Comparison of ENCODE assay signal across 8 cellular contexts in the genomic region with DNA sequence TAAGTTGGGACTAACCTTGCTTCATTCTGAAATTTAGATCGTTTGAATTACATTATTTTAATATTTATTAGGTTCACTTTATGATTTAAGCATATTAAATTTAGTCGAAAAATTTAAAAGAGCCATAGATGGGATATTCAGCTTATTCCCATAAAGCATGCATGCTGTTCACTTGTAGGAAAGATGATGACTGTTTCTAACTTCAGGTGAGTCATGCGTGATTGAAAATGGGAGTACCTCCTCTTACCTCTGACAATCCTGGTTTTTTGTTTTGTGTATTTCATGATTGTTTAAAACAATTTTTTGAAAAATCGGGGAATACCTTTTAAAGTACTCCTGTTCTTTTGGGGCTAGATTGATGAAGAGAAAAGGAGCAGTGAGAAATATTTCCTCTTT. TPM values are rescaled to one million over a fixed set of nuclear protein-coding genes. Genes with fewer than 3 reads are reported as not detected.
DNase-seq lines count a peak whose midpoint lies in the region; ATAC-seq and TF ChIP-seq lines count a peak whose summit lies in the region.

No MANE protein-coding gene starts in this region.

- ATAC-seq in Right ventricle myocardium inferior (no peak), right lobe of liver (no peak), upper lobe of right lung (no peak), GM18873 (IDR thresholded peaks at IDR 0.05; ENCODE audit: low FRiP score, unreplicated experiment) (no peak)

- H3K27ac ChIP-seq in cardiac muscle cell: peak overlapping the region; percentile 98
- H3K27ac ChIP-seq in right lobe of liver: peak overlapping the region; percentile 91 to 95 (median 95)
- H3K27ac ChIP-seq in upper lobe of right lung: peak overlapping the region; percentile 94

- H3K27me3 ChIP-seq in cardiac muscle cell (no peaks in the 10 kb centered on the region), right lobe of liver (no peaks in the 10 kb centered on the region), upper lobe of right lung (no peaks in the 10 kb centered on the region)

- TF ChIP-seq POLR2A in right lobe of liver (IDR thresholded peaks at IDR 0.05): no peak

- 6% methylated on average over 4 of the region's 4 CpGs for WGBS in right lobe of liver (ENCODE audit: insufficient coverage, low coverage, low lambda C conversion rate, missing lambda C conversion rate)

- H3K9me3 ChIP-seq in cardiac muscle cell (ENCODE audit: low read depth) (no peaks in the 10 kb centered on the region), right lobe of liver (no peaks in the 10 kb centered on the region), upper lobe of right lung (no peaks in the 10 kb centered on the region)

- no peaks in the 10 kb centered on the region for H3K36me3 ChIP-seq in cardiac muscle cell
- peaks cover 0 to 2% (median 0%) of the 10 kb centered on the region in 4 donors for H3K36me3 ChIP-seq in right lobe of liver
- peaks cover 9% of the 10 kb centered on the region for H3K36me3 ChIP-seq in upper lobe of right lung

- intact Hi-C loops in Right ventricle myocardium inferior (cut with DNase I): loop anchor here (2.0 to 10.0 kb wide), 2 partner anchors 105 to 169 kb away; partner anchors contain the start of gene FGFBP3
- intact Hi-C loops in right lobe of liver (cut with DNase I): no loop called here
- intact Hi-C loops in upper lobe of right lung (cut with DNase I): no loop called here

- peak overlapping the region; percentile 94 for H3K4me3 ChIP-seq in cardiac muscle cell
- peak overlapping the region; percentile 80 to 86 (median 81) for H3K4me3 ChIP-seq in right lobe of liver
- peak overlapping the region; percentile 96 for H3K4me3 ChIP-seq in upper lobe of right lung

- TF ChIP-seq CTCF in cardiac muscle cell (IDR thresholded peaks at IDR 0.05; ENCODE audit: low read depth, low read length) (no peak), right lobe of liver (IDR thresholded peaks at IDR 0.05) (no peak), upper lobe of right lung (IDR thresholded peaks at IDR 0.05) (no peak)

- DNase-seq in cardiac muscle cell (ENCODE audit: low read depth in 1 of 2, low spot score in 1 of 2) (no peak), Right ventricle myocardium inferior (ENCODE audit: missing footprints) (no peak), amniotic stem cell (lab: John Stamatoyannopoulos, UW) (peak; percentile 6), right lobe of liver (no peak), upper lobe of right lung (no peak), NOMO-1 (lab: John Stamatoyannopoulos, UW; ENCODE audit: unreplicated experiment in 2 of 2) (no peak), RPMI8226 (no peak)

- H3K4me1 ChIP-seq in cardiac muscle cell (ENCODE audit: low read depth) (peaks cover 36% of the 10 kb centered on the region), right lobe of liver (peaks cover 0 to 45% (median 8%) of the 10 kb centered on the region in 4 donors), upper lobe of right lung (peaks cover 42% of the 10 kb centered on the region)

RNA-seq across cellular contexts. Expression of gene TNKS2, which starts 1.4 kb away (rescaled TPM):
- 33.0 and 52.9 TPM in 2 replicates for total RNA-seq in cardiac muscle cell
- 22.8 and 37.1 TPM in 2 replicates for polyA plus RNA-seq in cardiac muscle cell
- total RNA-seq in Right ventricle myocardium inferior: 13.5 TPM
- 10 to 100 TPM; 11.5 to 16.6 (median 15.1) TPM for total RNA-seq in right lobe of liver
- total RNA-seq in upper lobe of right lung: 40.5 TPM
